8 cellular contexts compared by ENCODE assay signal in the genomic region with DNA sequence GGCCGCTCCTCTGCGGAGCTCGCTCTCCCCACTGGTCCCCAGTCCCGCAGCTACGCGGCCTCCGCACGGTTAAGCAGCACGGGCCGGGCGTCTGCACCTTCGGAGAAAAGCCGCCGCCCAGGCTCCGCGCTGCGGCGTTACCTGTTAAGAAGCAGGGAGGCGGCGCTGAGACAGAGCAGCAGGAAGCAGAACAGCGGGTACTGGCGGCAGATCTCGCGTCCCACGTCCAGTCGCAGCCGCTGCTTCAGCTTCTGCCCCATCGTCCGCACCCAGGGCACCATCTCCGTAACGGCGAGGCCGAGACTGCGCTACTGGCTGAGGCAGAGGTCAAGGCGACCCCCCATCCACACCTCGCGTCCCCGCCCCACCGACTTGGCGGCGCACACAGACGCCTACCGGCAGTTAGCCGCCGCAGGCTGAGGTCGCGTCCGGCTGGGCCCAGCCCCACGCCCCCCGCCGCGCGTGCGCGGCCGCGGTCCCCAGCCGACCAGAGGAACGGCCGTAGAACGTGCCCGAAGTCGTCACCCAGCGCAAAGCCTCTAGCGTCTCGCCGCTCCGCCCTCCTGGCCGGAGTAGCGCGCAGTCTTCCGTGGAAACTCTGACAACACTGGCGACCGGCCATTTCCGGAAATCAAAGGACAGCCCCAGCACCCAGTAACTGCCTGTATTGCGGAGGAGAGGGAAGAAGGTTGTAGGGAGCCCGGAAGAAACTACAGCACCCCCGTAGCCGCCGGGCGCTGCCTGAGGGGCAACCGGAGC. TPM values are rescaled to one million over a fixed set of nuclear protein-coding genes. Genes with fewer than 3 reads are reported as not detected.
A peak's percentile ranks its signal among the peaks of the same experiment; 100 is the strongest.
DNase-seq lines count a peak whose midpoint lies in the region; ATAC-seq and TF ChIP-seq lines count a peak whose summit lies in the region.

A gene with protein sequence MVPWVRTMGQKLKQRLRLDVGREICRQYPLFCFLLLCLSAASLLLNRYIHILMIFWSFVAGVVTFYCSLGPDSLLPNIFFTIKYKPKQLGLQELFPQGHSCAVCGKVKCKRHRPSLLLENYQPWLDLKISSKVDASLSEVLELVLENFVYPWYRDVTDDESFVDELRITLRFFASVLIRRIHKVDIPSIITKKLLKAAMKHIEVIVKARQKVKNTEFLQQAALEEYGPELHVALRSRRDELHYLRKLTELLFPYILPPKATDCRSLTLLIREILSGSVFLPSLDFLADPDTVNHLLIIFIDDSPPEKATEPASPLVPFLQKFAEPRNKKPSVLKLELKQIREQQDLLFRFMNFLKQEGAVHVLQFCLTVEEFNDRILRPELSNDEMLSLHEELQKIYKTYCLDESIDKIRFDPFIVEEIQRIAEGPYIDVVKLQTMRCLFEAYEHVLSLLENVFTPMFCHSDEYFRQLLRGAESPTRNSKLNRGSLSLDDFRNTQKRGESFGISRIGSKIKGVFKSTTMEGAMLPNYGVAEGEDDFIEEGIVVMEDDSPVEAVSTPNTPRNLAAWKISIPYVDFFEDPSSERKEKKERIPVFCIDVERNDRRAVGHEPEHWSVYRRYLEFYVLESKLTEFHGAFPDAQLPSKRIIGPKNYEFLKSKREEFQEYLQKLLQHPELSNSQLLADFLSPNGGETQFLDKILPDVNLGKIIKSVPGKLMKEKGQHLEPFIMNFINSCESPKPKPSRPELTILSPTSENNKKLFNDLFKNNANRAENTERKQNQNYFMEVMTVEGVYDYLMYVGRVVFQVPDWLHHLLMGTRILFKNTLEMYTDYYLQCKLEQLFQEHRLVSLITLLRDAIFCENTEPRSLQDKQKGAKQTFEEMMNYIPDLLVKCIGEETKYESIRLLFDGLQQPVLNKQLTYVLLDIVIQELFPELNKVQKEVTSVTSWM (minus strand): TSS at position 421 of the 759 bp plus-strand sequence. CDS start 140 bp downstream, at position 281.

- POLR2A ChIA-PET in AG04449 (lab: Yijun Ruan, JAX) = interaction anchor here (0.6 to 2.3 kb wide), 5 partner anchors 27 to 145 kb away, joined by 3 to 34 read pairs (median 3); a partner anchor contains a TSS

- H3K27ac ChIP-seq in VCaP (peak within 1 kb of the TSS; percentile 88), skeletal muscle tissue (ENCODE audit: low read depth, low read length) (peak within 1 kb of the TSS; percentile 92)

- peak; percentile 58 for DNase-seq in AG04449 (ENCODE audit: low read depth, low spot score)
- peak; percentile 90 for DNase-seq in NCI-H2171 treated with DMSO at 0.1 percent for 48 hours (lab: John Stamatoyannopoulos, UW)
- peak; percentile 62 to 95 for DNase-seq in T47D (ENCODE audit: low read depth in 1 of 2, low spot score in 1 of 2)

- H3K36me3 ChIP-seq in skeletal muscle tissue (ENCODE audit: control insufficient read depth in 3 of 3, insufficient read depth in 3 of 3, low read length in 3 of 3) = peaks cover 0 to 6% (median 0%) of the 10 kb centered on the region in 3 donors

- CTCF ChIA-PET in AG04449 (lab: Yijun Ruan, JAX) = interaction anchor here (1.1 kb wide), 1 partner anchor 12 kb away, joined by 3 read pairs; no protein-coding TSS in a partner anchor

- H3K9ac ChIP-seq in skeletal muscle tissue (ENCODE audit: low read depth in 1 of 3, low read length in 3 of 3) = peak within 1 kb of the TSS; percentile 92 to 93 (median 93)

- H3K27me3 ChIP-seq in skeletal muscle tissue (ENCODE audit: control insufficient read depth in 3 of 3, insufficient read depth in 3 of 3, low read length in 3 of 3) = no peaks in the 10 kb centered on the region

- H3K9me3 ChIP-seq in iPS-18c (ENCODE audit: control insufficient read depth, insufficient read depth, low read length) (no peaks in the 10 kb centered on the region), skeletal muscle tissue (ENCODE audit: control insufficient read depth in 3 of 3, low read length in 3 of 3) (no peaks in the 10 kb centered on the region)

- peaks cover 3 to 18% (median 11%) of the 10 kb centered on the region in 3 donors for H3K4me1 ChIP-seq in skeletal muscle tissue (ENCODE audit: control insufficient read depth in 3 of 3, insufficient read depth in 3 of 3, low read length in 3 of 3)

- peak; percentile 5 for TF ChIP-seq CTCF in AG04449 (IDR thresholded peaks at IDR 0.05; ENCODE audit: insufficient read depth, low read length, missing control alignments)
- no peak for TF ChIP-seq CTCF in VCaP (conservative IDR thresholded peaks at IDR 0.05)

- H3K4me3 ChIP-seq in AG04449 (ENCODE audit: low read depth, low read length) (peak within 1 kb of the TSS; percentile 94), iPS-18c (ENCODE audit: insufficient read depth, low read depth, low read length) (peak within 1 kb of the TSS; percentile 90), skeletal muscle tissue (ENCODE audit: low read length in 3 of 3) (peak within 1 kb of the TSS; percentile 94 to 99 (median 96))

- in situ Hi-C loops in T47D (cut with HindIII; ENCODE audit: low pct_unique_long_range_greater_than_20kb, low sequenced_read_pairs) = no loop called here

- peak; percentile 88 for ATAC-seq in GM18867 (IDR thresholded peaks at IDR 0.05; ENCODE audit: unreplicated experiment)
- ATAC-seq in HG03097 (IDR thresholded peaks at IDR 0.05; ENCODE audit: low FRiP score, unreplicated experiment) = peak; percentile 92

RNA-seq across cellular contexts. Expression of the gene that starts here (rescaled TPM):
- total RNA-seq in skeletal muscle tissue = 117 TPM

Comparison
In these comparisons a context has a peak if more than half of its experiments do, and no peak if none do; other contexts are left out.
1. Peak in every context shown above with its lines: DNase-seq, ATAC-seq, H3K4me3 ChIP-seq and H3K27ac ChIP-seq.